24 cellular contexts compared by ENCODE assay signal in the genomic region with DNA sequence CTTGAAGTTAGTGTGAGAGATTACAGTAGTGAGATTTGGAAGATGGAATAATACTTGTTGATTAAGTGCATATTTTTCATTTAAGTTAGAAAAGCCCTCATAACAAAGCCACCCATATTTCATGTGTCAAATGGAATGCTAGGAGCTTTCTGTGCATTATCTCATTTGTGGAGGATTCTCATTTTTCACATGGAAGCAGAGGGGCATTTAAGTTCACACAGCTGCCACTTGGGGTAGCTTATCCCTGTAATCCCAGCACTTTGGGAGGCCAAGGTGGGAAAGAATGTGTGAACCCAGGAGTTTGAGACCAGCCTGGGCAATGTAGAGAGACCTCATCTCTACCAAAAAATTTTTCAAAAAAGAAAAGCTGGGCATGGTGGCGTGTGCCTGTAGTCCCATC. TPM values are rescaled to one million over a fixed set of nuclear protein-coding genes. Genes with fewer than 3 reads are reported as not detected.
DNase-seq lines count a peak whose midpoint lies in the region; ATAC-seq and TF ChIP-seq lines count a peak whose summit lies in the region.
"Had no signal": no experiment of that assay in that cellular context is flagged by ENCODE, and none has a peak within 500 bp of the region (broad histone marks: within the 10 kb centered on the region; RNA-seq: fewer than 3 reads in every experiment).

No MANE protein-coding gene starts in this region.

- DNase-seq in left ventricle myocardium inferior (no peak), Right ventricle myocardium superior (no peak), T-cell (no peak), glutamatergic neuron (no peak), thyroid gland (no peak), ovary (no peak), iPS-NIHi11 (ENCODE audit: low spot score) (no peak)
- DNase-seq: activated B cell treated with CpG ODN at 0.5 μM for 24 hours; activated CD4-positive, alpha-beta T cell treated with anti-CD3 and anti-CD28 coated beads, Interleukin-2, amount 50 U/mL, for 48 hours; activated naive CD4-positive, alpha-beta T cell treated with anti-CD3 and anti-CD28 coated beads, Interleukin-2, amount 50 U/mL, for 16 hours; dorsolateral prefrontal cortex; EL; Kasumi-1; mesenchymal stem cell; MV-4-11; NCI-H146; NCI-H2171; NCI-H524; RPMI8226; small intestine; stimulated activated CD4-positive, alpha-beta T cell treated with anti-CD3 and anti-CD28 coated beads, Interleukin-2, amount 100 ng/mL, for 24 hours; T1000 had no signal

- no peaks in the 10 kb centered on the region for H3K9me3 Mint-ChIP-seq in T-cell
- H3K9me3 Mint-ChIP-seq in glutamatergic neuron (ENCODE audit: unreplicated experiment): peaks cover 4% of the 10 kb centered on the region
- H3K9me3 Mint-ChIP-seq: activated B cell treated with CpG ODN at 0.5 μM for 24 hours had no signal

- H3K9me3 ChIP-seq in left ventricle myocardium inferior (replicated peaks) (no peaks in the 10 kb centered on the region), thyroid gland (no peaks in the 10 kb centered on the region), ovary (no peaks in the 10 kb centered on the region)
- H3K9me3 ChIP-seq: suprapubic skin had no signal

- H3K27me3 Mint-ChIP-seq in T-cell (no peaks in the 10 kb centered on the region), glutamatergic neuron (ENCODE audit: unreplicated experiment) (peaks cover 7% of the 10 kb centered on the region)
- H3K27me3 Mint-ChIP-seq: activated B cell treated with CpG ODN at 0.5 μM for 24 hours had no signal

- H3K27me3 ChIP-seq in left ventricle myocardium inferior (ENCODE audit: low read depth) (no peaks in the 10 kb centered on the region), thyroid gland (no peaks in the 10 kb centered on the region), ovary (no peaks in the 10 kb centered on the region)
- H3K27me3 ChIP-seq: dorsolateral prefrontal cortex, suprapubic skin had no signal

- ATAC-seq in Right ventricle myocardium superior (ENCODE audit: poor library complexity): no peak
- no peak for ATAC-seq in T-cell (replicated peaks in 1 of 4)

- H3K4me1 Mint-ChIP-seq in T-cell: peaks cover 70 to 93% (median 86%) of the 10 kb centered on the region in 3 donors
- peaks cover 47% of the 10 kb centered on the region for H3K4me1 Mint-ChIP-seq in glutamatergic neuron (ENCODE audit: low read depth, unreplicated experiment)

- intact Hi-C loops in left ventricle myocardium inferior (cut with micrococcal nuclease) (no loop called here), Right ventricle myocardium superior (cut with DNase I) (loop anchor here (10.0 kb wide), 1 partner anchor 64 kb away; no protein-coding TSS in a partner anchor), thyroid gland (cut with DNase I) (loop anchor here (5.0 kb wide), 1 partner anchor 39 kb away; no protein-coding TSS in a partner anchor), ovary (cut with DNase I) (loop anchor here in 1 of 4 donors (10.0 kb wide), 1 partner anchor 96 kb away; no protein-coding TSS in a partner anchor)

- H3K4me3 Mint-ChIP-seq in T-cell: no peak overlapping the region
- no peak overlapping the region for H3K4me3 Mint-ChIP-seq in glutamatergic neuron (ENCODE audit: unreplicated experiment)
- H3K4me3 Mint-ChIP-seq: activated B cell treated with CpG ODN at 0.5 μM for 24 hours had no signal

- TF ChIP-seq EP300 in ovary (IDR thresholded peaks at IDR 0.05): no peak

- H3K4me1 ChIP-seq in left ventricle myocardium inferior: peaks cover 95% of the 10 kb centered on the region
- H3K4me1 ChIP-seq in thyroid gland: peaks cover 62 to 72% of the 10 kb centered on the region in 2 donors
- peaks cover 13% of the 10 kb centered on the region for H3K4me1 ChIP-seq in ovary (ENCODE audit: insufficient read depth)

- TF ChIP-seq CTCF in left ventricle myocardium inferior (IDR thresholded peaks at IDR 0.05; ENCODE audit: borderline replicate concordance): no peak
- TF ChIP-seq CTCF in glutamatergic neuron (IDR thresholded peaks at IDR 0.05; ENCODE audit: partially characterized antibody, unreplicated experiment): no peak
- TF ChIP-seq CTCF in thyroid gland (IDR thresholded peaks at IDR 0.05): no peak
- TF ChIP-seq CTCF in ovary (IDR thresholded peaks at IDR 0.05): no peak

- no peak overlapping the region for H3K4me3 ChIP-seq in left ventricle myocardium inferior
- H3K4me3 ChIP-seq in thyroid gland (replicated peaks in 1 of 3): no peak overlapping the region
- no peak overlapping the region for H3K4me3 ChIP-seq in ovary
- H3K4me3 ChIP-seq: dorsolateral prefrontal cortex, suprapubic skin had no signal

- TF ChIP-seq POLR2A in thyroid gland (IDR thresholded peaks at IDR 0.05): no peak
- TF ChIP-seq POLR2A in ovary (IDR thresholded peaks at IDR 0.05): no peak

- peak overlapping the region; percentile 78 for H3K27ac ChIP-seq in left ventricle myocardium inferior (replicated peaks)
- H3K27ac ChIP-seq in thyroid gland: peak overlapping the region in 2 of 3 donors; percentile 4 to 19
- H3K27ac ChIP-seq in ovary: no peak overlapping the region
- H3K27ac ChIP-seq: HL-60, suprapubic skin had no signal

- H3K36me3 Mint-ChIP-seq in T-cell (peaks cover 3% of the 10 kb centered on the region), glutamatergic neuron (ENCODE audit: unreplicated experiment) (peaks cover 5% of the 10 kb centered on the region)

- H3K27ac Mint-ChIP-seq in T-cell (peak overlapping the region; percentile 15 to 84), glutamatergic neuron (ENCODE audit: unreplicated experiment) (peak overlapping the region; percentile 62)
- H3K27ac Mint-ChIP-seq: activated B cell treated with CpG ODN at 0.5 μM for 24 hours had no signal

- H3K36me3 ChIP-seq in left ventricle myocardium inferior (no peaks in the 10 kb centered on the region), thyroid gland (no peaks in the 10 kb centered on the region), ovary (no peaks in the 10 kb centered on the region)
- H3K36me3 ChIP-seq: suprapubic skin had no signal

- 69 to 82% methylated on average over 1 of the region's 1 CpG for WGBS in thyroid gland, 2 donors
- 88 to 100% (median 100%) methylated on average over 1 of the region's 1 CpG for WGBS in ovary, 3 donors

- POLR2A ChIA-PET in T-cell (lab: Charles Lee): no interaction called here

- CTCF ChIA-PET in T-cell (lab: Charles Lee): interaction anchor here (0.7 to 1.4 kb wide), 3 partner anchors 22 to 77 kb away, joined by 3 to 4 read pairs (median 3); no protein-coding TSS in a partner anchor

RNA-seq across cellular contexts. Expression of a gene that starts 55.2 kb away (rescaled TPM):
- total RNA-seq in left ventricle myocardium inferior: 242 TPM
- 240 TPM for total RNA-seq in Right ventricle myocardium superior
- total RNA-seq in T-cell: 100 to 1,000 TPM; 130 to 161 (median 140) TPM
- 298 TPM for total RNA-seq in glutamatergic neuron (ENCODE audit: unreplicated experiment)
- 100 to 1,000 TPM in 3 of 4 donors, 10 to 100 TPM in 1; 98.9 to 114 (median 110) TPM for total RNA-seq in thyroid gland
- total RNA-seq in ovary: 100 to 1,000 TPM in 5 of 7 donors, 10 to 100 TPM in 2; 70.1 to 253 (median 213) TPM
- 100 to 1,000 TPM; 136 to 320 TPM for polyA plus RNA-seq in ovary

Comparison
In these comparisons a context has a peak if more than half of its experiments do, and no peak if none do; other contexts are left out.
1. H3K27ac ChIP-seq: peak in left ventricle myocardium inferior (single experiment) and thyroid gland (2 of 3); none in ovary (0 of 2).